In genomic region chr13:110712849-110713641, GRCh38 we compare ENCODE assay signal across 8 cellular contexts. TPM values are rescaled to one million over a fixed set of nuclear protein-coding genes. Genes with fewer than 3 reads are reported as not detected.
DNase-seq lines count a peak whose midpoint lies in the region; ATAC-seq, FAIRE-seq and TF ChIP-seq lines count a peak whose summit lies in the region.

No MANE protein-coding gene starts in this region.

- TF ChIP-seq CTCF in WTC11 (IDR thresholded peaks at IDR 0.05) (no peak), cardiac fibroblast (IDR thresholded peaks at IDR 0.05; ENCODE audit: low read depth, low read length) (no peak)

- H3K27me3 ChIP-seq in small intestine (ENCODE audit: control insufficient read depth in 2 of 2, insufficient read depth in 2 of 2, low read length in 2 of 2): no peaks in the 10 kb centered on the region

- 0 to 1% (median 1%) methylated on average over 55 to 68 of the region's 68 CpGs for WGBS in small intestine, 3 donors

- POLR2A ChIA-PET in WTC11 (lab: Charles Lee): interaction anchor here (0.5 to 2.0 kb wide), 6 partner anchors 93 to 323 kb away, joined by 3 to 9 read pairs (median 4); partner anchors contain the start of genes ANKRD10 and RAB20

- H3K9me3 ChIP-seq in small intestine (ENCODE audit: control insufficient read depth, low read depth): no peaks in the 10 kb centered on the region

- no peaks in the 10 kb centered on the region for H3K9me3 Mint-ChIP-seq in WTC11

- 0 out of 2 replicates have a peak, but pooled peaks cover 4% of the 10 kb centered on the region for H3K36me3 Mint-ChIP-seq in WTC11

- H3K27ac Mint-ChIP-seq in WTC11: peak overlapping the region; percentile 95

- peak overlapping the region; percentile 98 to 99 for H3K27ac ChIP-seq in small intestine (ENCODE audit: low read depth in 1 of 2, low read length in 1 of 2)

- H3K36me3 ChIP-seq in small intestine (ENCODE audit: control insufficient read depth in 2 of 2, insufficient read depth in 2 of 2, low read length in 2 of 2): no peaks in the 10 kb centered on the region

- ATAC-seq in HG03175 (IDR thresholded peaks at IDR 0.05; ENCODE audit: unreplicated experiment): peak; percentile 54
- ATAC-seq in WTC11: peak; percentile 64

- CTCF ChIA-PET in WTC11 (lab: Charles Lee): interaction anchor here (0.6 to 1.1 kb wide), 3 partner anchors 32 to 257 kb away, joined by 4 to 6 read pairs (median 4); no protein-coding TSS in a partner anchor

- H3K4me1 Mint-ChIP-seq in WTC11: peaks cover 21% of the 10 kb centered on the region

- H3K4me1 ChIP-seq in small intestine (ENCODE audit: control insufficient read depth in 2 of 2, insufficient read depth in 1 of 2, low read depth in 1 of 2, low read length in 1 of 2): peaks cover 0 to 6% of the 10 kb centered on the region in 2 donors

- in situ Hi-C loops in GM18951 (cut with MboI; ENCODE audit: low sequenced_read_pairs, unreplicated experiment): no loop called here

- no peak for FAIRE-seq in small intestine (lab: Jason Lieb, UNC)

- H3K4me3 Mint-ChIP-seq in WTC11: peak overlapping the region; percentile 91

- H3K27me3 Mint-ChIP-seq in WTC11 (ENCODE audit: low read depth): no peaks in the 10 kb centered on the region; the same call in 1 of the 2 replicates

- TF ChIP-seq POLR2A in GM18951 (IDR thresholded peaks at IDR 0.05; ENCODE audit: extremely low read depth, insufficient read depth, insufficient read length): peak; percentile 99

- H3K4me3 ChIP-seq in cardiac fibroblast (replicated peaks in 1 of 2; ENCODE audit: low read depth in 2 of 2, low read length in 2 of 2) (peak overlapping the region; percentile 91 to 99), small intestine (ENCODE audit: low read depth in 1 of 2, low read length in 2 of 2) (peak overlapping the region; percentile 82 to 90)

- peak; percentile 99 for DNase-seq in AG08396 (ENCODE audit: low spot score)
- peak; percentile 94 for DNase-seq in NCI-H2227 treated with DMSO at 0.1 percent for 48 hours (lab: John Stamatoyannopoulos, UW)
- peak; percentile 100 for DNase-seq in WTC11 (ENCODE audit: low spot score)
- peak; percentile 100 for DNase-seq in cardiac fibroblast (ENCODE audit: low read depth in 2 of 2)
- DNase-seq in iPS-NIHi7 (ENCODE audit: extremely low spot score): peak; percentile 90
- DNase-seq in small intestine: peak; percentile 100

TF ChIP-seq in WTC11, 78 proteins besides CTCF, POLR2A, EP300 and RAD21 (continues in another document):
- TF ChIP-seq SP1 (CRISPR knock-in tag; conservative IDR thresholded peaks at IDR 0.05): peak; percentile 61
- peak; percentile 98 for TF ChIP-seq NFYB (CRISPR knock-in tag; conservative IDR thresholded peaks at IDR 0.05; ENCODE audit: low read depth)
- TF ChIP-seq ZNF232 (CRISPR knock-in tag; IDR thresholded peaks at IDR 0.05): 0 out of 2 replicates have a peak, but pooled peaks have one; percentile 24
- TF ChIP-seq NFE2L1 (CRISPR knock-in tag; IDR thresholded peaks at IDR 0.05): peak; percentile 51; the same call in 1 of the 2 replicates
- TF ChIP-seq ERG (CRISPR knock-in tag; IDR thresholded peaks at IDR 0.05): 0 out of 2 replicates have a peak, but pooled peaks have one; percentile 48
- no peak for TF ChIP-seq JAZF1 (CRISPR knock-in tag; IDR thresholded peaks at IDR 0.05)
- TF ChIP-seq CDX4 (CRISPR knock-in tag; IDR thresholded peaks at IDR 0.05; ENCODE audit: borderline replicate concordance): peak; percentile 13; the same call in 1 of the 2 replicates
- 0 out of 2 replicates have a peak, but pooled peaks have one; percentile 5 for TF ChIP-seq RORB (CRISPR knock-in tag; IDR thresholded peaks at IDR 0.05)
- TF ChIP-seq ETV6 (CRISPR knock-in tag; IDR thresholded peaks at IDR 0.05): peak; percentile 79; the same call in 1 of the 2 replicates
- 0 out of 2 replicates have a peak, but pooled peaks have one; percentile 19 for TF ChIP-seq HMGA2 (CRISPR knock-in tag; IDR thresholded peaks at IDR 0.05)
- peak; percentile 70; the same call in 1 of the 2 replicates for TF ChIP-seq AR (CRISPR knock-in tag; IDR thresholded peaks at IDR 0.05)
- no peak for TF ChIP-seq SMAD3 (CRISPR knock-in tag; IDR thresholded peaks at IDR 0.05; ENCODE audit: borderline replicate concordance)
- TF ChIP-seq ZNF532 (CRISPR knock-in tag; IDR thresholded peaks at IDR 0.05; ENCODE audit: borderline replicate concordance): 0 out of 2 replicates have a peak, but pooled peaks have one; percentile 33
- TF ChIP-seq FOXK1 (CRISPR knock-in tag; IDR thresholded peaks at IDR 0.05): peak; percentile 76
- 0 out of 2 replicates have a peak, but pooled peaks have one; percentile 8 for TF ChIP-seq USF1 (CRISPR knock-in tag; IDR thresholded peaks at IDR 0.05)

RNA-seq across cellular contexts. Expression of gene ING1, which starts 0.5 kb away (rescaled TPM):
- 26.2 to 27.5 TPM (median 26.9 TPM) in 3 replicates for total RNA-seq in WTC11 (2021)
- polyA plus RNA-seq in small intestine: 10 to 100 TPM; 10.8 to 18.6 (median 15.7) TPM

RNA-seq across cellular contexts. Expression of gene CARS2, which starts 7.1 kb away (rescaled TPM):
- 39.9 to 50.9 TPM (median 50.0 TPM) in 3 replicates for total RNA-seq in WTC11 (2021)
- polyA plus RNA-seq in small intestine: 10 to 100 TPM; 69.7 to 92.6 (median 77.3) TPM

Comparison
In these comparisons a context has a peak if more than half of its experiments do, and no peak if none do; other contexts are left out.
1. Peak in every context shown above with its lines: DNase-seq, ATAC-seq, H3K4me3 ChIP-seq and H3K27ac ChIP-seq.